ENCODE assay signal across 5 cellular contexts in genomic region chr2:70266925-70267324, GRCh38. TPM values are rescaled to one million over a fixed set of nuclear protein-coding genes. Genes with fewer than 3 reads are reported as not detected.
DNase-seq lines count a peak whose midpoint lies in the region; ATAC-seq and TF ChIP-seq lines count a peak whose summit lies in the region.
"Not testable (repeated sequence)": the region's sequence is repeated elsewhere in the genome, so short reads cannot be mapped to it uniquely, and the experiment has no call there.

No MANE protein-coding gene starts in this region.

- not testable (repeated sequence) for H3K4me3 Mint-ChIP-seq in endodermal cell; osteocyte (ENCODE audit: unreplicated experiment)

- H3K4me1 Mint-ChIP-seq in endodermal cell; osteocyte (ENCODE audit: unreplicated experiment): not testable (repeated sequence)

- intact Hi-C loops in left ventricle myocardium inferior (cut with micrococcal nuclease); right lobe of liver (cut with DNase I); gastrocnemius medialis (cut with DNase I; ENCODE audit: low total_unique reads): not testable (repeated sequence)

- TF ChIP-seq POLR2A in right lobe of liver (IDR thresholded peaks at IDR 0.05); gastrocnemius medialis (IDR thresholded peaks at IDR 0.05): not testable (repeated sequence)

- peaks cover 56% of the 10 kb centered on the region for H3K36me3 ChIP-seq in endodermal cell (ENCODE audit: control insufficient read depth, insufficient read depth, low read length)
- peaks cover 59% of the 10 kb centered on the region for H3K36me3 ChIP-seq in left ventricle myocardium inferior
- peaks cover 0 to 26% (median 5%) of the 10 kb centered on the region in 4 donors for H3K36me3 ChIP-seq in right lobe of liver
- H3K36me3 ChIP-seq in gastrocnemius medialis = peaks cover 0 to 35% of the 10 kb centered on the region in 2 donors

- H3K27ac Mint-ChIP-seq in endodermal cell; osteocyte (ENCODE audit: unreplicated experiment): not testable (repeated sequence)

- not testable (repeated sequence) for ATAC-seq in right lobe of liver, gastrocnemius medialis

- not testable (repeated sequence) for H3K27me3 Mint-ChIP-seq in endodermal cell (ENCODE audit: insufficient read depth); osteocyte (ENCODE audit: unreplicated experiment)

- H3K9ac ChIP-seq in endodermal cell (ENCODE audit: extremely low read depth, low read length, poor library complexity, severe bottlenecking) = not testable (repeated sequence)

- not testable (repeated sequence) for H3K4me1 ChIP-seq in endodermal cell (ENCODE audit: control insufficient read depth, insufficient read depth, low read length)
- peaks cover 38% of the 10 kb centered on the region for H3K4me1 ChIP-seq in left ventricle myocardium inferior
- H3K4me1 ChIP-seq in right lobe of liver = peaks cover 0 to 21% (median 3%) of the 10 kb centered on the region in 4 donors
- peaks cover 12 to 26% of the 10 kb centered on the region in 2 donors for H3K4me1 ChIP-seq in gastrocnemius medialis

- not testable (repeated sequence) for TF ChIP-seq CTCF in endodermal cell (conservative IDR thresholded peaks at IDR 0.05); left ventricle myocardium inferior (IDR thresholded peaks at IDR 0.05; ENCODE audit: borderline replicate concordance); right lobe of liver (IDR thresholded peaks at IDR 0.05); osteocyte (IDR thresholded peaks at IDR 0.05); gastrocnemius medialis (IDR thresholded peaks at IDR 0.05 in 4 of 5, conservative IDR thresholded peaks at IDR 0.05 in 1 of 5)

- WGBS in endodermal cell (ENCODE audit: insufficient coverage in 1 of 2, insufficient read length in 1 of 2), 2 experiments = 94 to 95% methylated on average over 11 to 27 of the region's 30 CpGs
- 98% methylated on average over 5 of the region's 30 CpGs for WGBS in right lobe of liver (ENCODE audit: insufficient coverage, low coverage, low lambda C conversion rate, missing lambda C conversion rate)

- DNase-seq in endodermal cell (peak; percentile 7), osteocyte (ENCODE audit: extremely low spot score, unreplicated experiment) (peak; percentile 74)
- not testable (repeated sequence) for DNase-seq in left ventricle myocardium inferior, right lobe of liver, gastrocnemius medialis

- H3K9me3 ChIP-seq in endodermal cell (ENCODE audit: control insufficient read depth, low read length) = peaks cover 30% of the 10 kb centered on the region
- not testable (repeated sequence) for H3K9me3 ChIP-seq in left ventricle myocardium inferior (replicated peaks); right lobe of liver; gastrocnemius medialis

- not testable (repeated sequence) for H3K27ac ChIP-seq in endodermal cell (ENCODE audit: low read depth, low read length)
- H3K27ac ChIP-seq in left ventricle myocardium inferior (replicated peaks) (peak overlapping the region; percentile 60), right lobe of liver (peak overlapping the region in 2 of 3 donors; percentile 31 to 94), gastrocnemius medialis (peak overlapping the region; percentile 24 to 77 (median 67))

- H3K4me3 ChIP-seq in endodermal cell (ENCODE audit: low read length); left ventricle myocardium inferior; right lobe of liver; gastrocnemius medialis: not testable (repeated sequence)

- in situ Hi-C loops in gastrocnemius medialis (cut with MboI; ENCODE audit: low sequenced_read_pairs in 4 of 4) = not testable (repeated sequence)

- peaks cover 72% of the 10 kb centered on the region for H3K36me3 Mint-ChIP-seq in endodermal cell (ENCODE audit: low read depth)
- peaks cover 28% of the 10 kb centered on the region for H3K36me3 Mint-ChIP-seq in osteocyte (ENCODE audit: unreplicated experiment)

- H3K27me3 ChIP-seq in endodermal cell (ENCODE audit: control insufficient read depth, insufficient read depth, low read length, poor library complexity, severe bottlenecking); left ventricle myocardium inferior (ENCODE audit: low read depth); right lobe of liver; gastrocnemius medialis: not testable (repeated sequence)

- peaks cover 29% of the 10 kb centered on the region for H3K9me3 Mint-ChIP-seq in endodermal cell
- not testable (repeated sequence) for H3K9me3 Mint-ChIP-seq in osteocyte (ENCODE audit: unreplicated experiment)

RNA-seq across cellular contexts. Expression of gene PCYOX1, which starts 9.0 kb away (rescaled TPM):
- total RNA-seq in endodermal cell (10 to 100 TPM; 65.2 to 77.2 TPM), left ventricle myocardium inferior (84.6 TPM), right lobe of liver (100 to 1,000 TPM in 3 of 6 experiments, 10 to 100 TPM in 3; 38.8 to 186 (median 92.5) TPM), osteocyte (79.2 and 83.6 TPM in 2 replicates), gastrocnemius medialis (10 to 100 TPM; 28.2 to 35.6 (median 30.2) TPM)
- 36.7 TPM for polyA plus RNA-seq in endodermal cell (2013, experiment 1 of 2)
- polyA plus RNA-seq in endodermal cell (2013, experiment 2 of 2) = 38.5 TPM

RNA-seq across cellular contexts. Expression of gene TIA1, which starts 18.5 kb away (rescaled TPM):
- total RNA-seq in endodermal cell (100 to 1,000 TPM; 217 to 256 TPM), left ventricle myocardium inferior (45.1 TPM), right lobe of liver (10 to 100 TPM; 27.5 to 44.2 (median 35.8) TPM), osteocyte (176 and 179 TPM in 2 replicates), gastrocnemius medialis (10 to 100 TPM; 20.2 to 54.8 (median 26.6) TPM)
- 249 TPM for polyA plus RNA-seq in endodermal cell (2013, experiment 1 of 2)
- 236 TPM for polyA plus RNA-seq in endodermal cell (2013, experiment 2 of 2)

RNA-seq across cellular contexts. Expression of gene SNRPG, which starts 26.6 kb away (rescaled TPM):
- total RNA-seq in endodermal cell = 100 to 1,000 TPM; 305 to 320 TPM
- 160 TPM for polyA plus RNA-seq in endodermal cell (2013, experiment 1 of 2)
- 175 TPM for polyA plus RNA-seq in endodermal cell (2013, experiment 2 of 2)
- 138 TPM for total RNA-seq in left ventricle myocardium inferior
- total RNA-seq in right lobe of liver = 10 to 100 TPM; 38.7 to 96.6 (median 60.8) TPM
- total RNA-seq in osteocyte = 114 and 124 TPM in 2 replicates
- total RNA-seq in gastrocnemius medialis = 100 to 1,000 TPM in 3 of 4 donors, 10 to 100 TPM in 1; 77.0 to 110 (median 106) TPM

RNA-seq across cellular contexts. Expression of gene FAM136A, which starts 34.9 kb away (rescaled TPM):
- 10 to 100 TPM; 81.3 to 91.8 TPM for total RNA-seq in endodermal cell
- polyA plus RNA-seq in endodermal cell (2013, experiment 1 of 2) = 45.6 TPM
- polyA plus RNA-seq in endodermal cell (2013, experiment 2 of 2) = 45.3 TPM
- total RNA-seq in left ventricle myocardium inferior = 26.0 TPM
- 10 to 100 TPM; 18.6 to 31.6 (median 21.1) TPM for total RNA-seq in right lobe of liver
- 33.9 and 35.0 TPM in 2 replicates for total RNA-seq in osteocyte
- total RNA-seq in gastrocnemius medialis = 10 to 100 TPM; 12.7 to 23.7 (median 17.7) TPM
